In the genomic region with DNA sequence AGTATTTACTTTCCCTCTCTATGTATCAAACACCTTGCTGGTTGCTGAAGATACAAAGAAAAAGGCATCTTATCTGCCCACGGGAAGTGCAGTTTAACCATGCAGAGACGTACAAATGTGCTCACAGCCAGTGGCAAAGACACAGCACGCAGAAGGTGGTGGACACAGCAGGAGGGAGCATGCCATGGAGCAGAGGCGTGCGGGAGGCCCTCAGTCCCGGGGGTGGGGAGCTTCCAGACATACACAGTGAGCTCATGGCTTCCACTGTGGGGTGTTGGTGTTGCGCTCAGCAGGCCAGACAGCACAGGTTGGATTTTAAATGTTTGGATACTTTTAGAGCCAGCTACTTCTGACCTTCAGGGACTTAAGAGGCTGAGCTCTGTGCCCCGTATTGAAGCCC, we compare ENCODE assay signal across 14 cellular contexts. TPM values are rescaled to one million over a fixed set of nuclear protein-coding genes. Genes with fewer than 3 reads are reported as not detected.
"Had no signal": no experiment of that assay in that cellular context is flagged by ENCODE, and none has a peak within 500 bp of the region (broad histone marks: within the 10 kb centered on the region; RNA-seq: fewer than 3 reads in every experiment).

No MANE protein-coding gene starts in this region.

- H3K27ac ChIP-seq: lower lobe of right lung, neutrophil, tibial nerve had no signal

- H3K4me3 ChIP-seq: lower lobe of right lung, tibial nerve had no signal

- H3K9me3 ChIP-seq: lower lobe of right lung, neutrophil, tibial nerve had no signal

- DNase-seq: activated CD4-positive, alpha-beta T cell treated with anti-CD3 and anti-CD28 coated beads, Interleukin-2, amount 50 U/mL, for 4 hours; activated CD4-positive, CD25-positive, alpha-beta regulatory T cell treated with anti-CD3 and anti-CD28 coated beads, Interleukin-2, amount 50 U/mL, for 72 hours; activated naive CD4-positive, alpha-beta T cell treated with anti-CD3 and anti-CD28 coated beads for 36 hours; caudate nucleus; erythroblast; hypothalamus; kidney glomerular epithelial cell; lower lobe of right lung; naive B cell had no signal

- ATAC-seq: lower lobe of right lung; stimulated activated effector memory CD8-positive, alpha-beta T cell treated with anti-CD3 and anti-CD28 coated beads, Interleukin-12 subunit alpha, Interleukin-12 subunit beta, amount 100 ng/mL, for 72 hours had no signal

- H3K36me3 ChIP-seq: lower lobe of right lung, neutrophil, tibial nerve had no signal

RNA-seq across cellular contexts. Expression of a gene that starts 8.8 kb away (rescaled TPM):
- total RNA-seq: glomerular endothelial cell, lower lobe of right lung, subcutaneous adipose tissue, tibial nerve had no signal
